Comparison of ENCODE assay signal across 8 cellular contexts in genomic region chr19:4556574-4557185, GRCh38.
DNase-seq lines count a peak whose midpoint lies in the region; ATAC-seq lines count a peak whose summit lies in the region.

No MANE protein-coding gene starts in this region.

- DNase-seq in activated CD4-positive, alpha-beta T cell treated with anti-CD3 and anti-CD28 coated beads for 48 hours = peak; percentile 65
- DNase-seq in activated CD4-positive, alpha-beta T cell treated with anti-CD3 and anti-CD28 coated beads for 4 hours = no peak
- DNase-seq in NCI-H526 treated with DMSO at 0.1 percent for 48 hours (lab: John Stamatoyannopoulos, UW) (peak; percentile 32), T47D (ENCODE audit: low read depth in 1 of 2, low spot score in 1 of 2) (peak; percentile 90 to 94), superior temporal gyrus (ENCODE audit: extremely low spot score) (no peak)
- DNase-seq in stimulated activated CD4-positive, alpha-beta T cell treated with anti-CD3 and anti-CD28 coated beads, Interleukin-12 subunit alpha, Interleukin-12 subunit beta, amount 100 ng/mL, for 48 hours (ENCODE audit: low read depth in 2 of 3, low spot score in 1 of 3) = peak in 2 of 3 donors; percentile 26 to 27

- no peak for ATAC-seq in HG03135 (IDR thresholded peaks at IDR 0.05; ENCODE audit: unreplicated experiment)
- no peak for ATAC-seq in GM19023 (IDR thresholded peaks at IDR 0.05; ENCODE audit: unreplicated experiment)

- in situ Hi-C loops in T47D (cut with HindIII; ENCODE audit: low pct_unique_long_range_greater_than_20kb, low sequenced_read_pairs) = no loop called here

Comparison
In these comparisons a context has a peak if more than half of its experiments do, and no peak if none do; other contexts are left out.
1. DNase-seq: peak in activated CD4-positive, alpha-beta T cell treated with anti-CD3 and anti-CD28 coated beads for 48 hours (single experiment), NCI-H526 treated with DMSO at 0.1 percent for 48 hours (single experiment), T47D (2 of 2) and stimulated activated CD4-positive, alpha-beta T cell treated with anti-CD3 and anti-CD28 coated beads, Interleukin-12 subunit alpha, Interleukin-12 subunit beta, amount 100 ng/mL, for 48 hours (2 of 3); none in activated CD4-positive, alpha-beta T cell treated with anti-CD3 and anti-CD28 coated beads for 4 hours (0 of 2) and superior temporal gyrus (single experiment).